Comparison of ENCODE assay signal across 26 cellular contexts in the genomic region with DNA sequence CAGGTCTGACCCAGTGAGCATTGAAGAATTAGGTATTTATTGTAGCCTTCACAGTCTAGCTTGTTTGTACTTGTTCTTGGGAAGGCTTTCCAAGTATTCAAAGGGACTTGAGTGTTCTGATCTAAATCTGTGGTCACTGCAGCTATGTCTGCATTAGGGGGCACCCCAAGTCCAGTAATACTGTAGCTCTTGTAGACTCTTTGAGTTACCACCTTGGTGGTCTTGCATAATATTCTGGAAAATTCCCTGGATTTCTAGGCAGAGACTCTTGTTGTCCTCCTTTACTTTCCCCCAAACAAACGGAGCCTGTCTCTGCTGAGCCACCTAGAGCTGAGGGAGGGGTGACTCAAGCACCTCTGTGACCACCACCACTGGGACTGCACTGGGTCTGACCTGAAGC.
DNase-seq lines count a peak whose midpoint lies in the region; ATAC-seq and TF ChIP-seq lines count a peak whose summit lies in the region.
"Had no signal": no experiment of that assay in that cellular context is flagged by ENCODE, and none has a peak within 500 bp of the region (broad histone marks: within the 10 kb centered on the region; RNA-seq: fewer than 3 reads in every experiment).

No MANE protein-coding gene starts in this region.

- H3K4me1 ChIP-seq in Loucy (ENCODE audit: insufficient read depth, low read length, poor library complexity, severe bottlenecking) (no peaks in the 10 kb centered on the region), trophoblast cell (ENCODE audit: control insufficient read depth in 1 of 2, insufficient read depth in 2 of 2, low read length in 2 of 2) (peaks cover 1 to 3% of the 10 kb centered on the region in 2 experiments)
- H3K4me1 ChIP-seq: BE2C, HAP-1, SJSA1 had no signal

- no peak overlapping the region for H4K12ac ChIP-seq in trophoblast cell (ENCODE audit: low read depth, low read length)

- H3K27ac ChIP-seq in trophoblast cell (ENCODE audit: low read depth, low read length), result no peak overlapping the region
- H3K27ac ChIP-seq: SJSA1, VCaP had no signal

- H3K4me2 ChIP-seq in Loucy (ENCODE audit: low read depth, low read length, poor library complexity, severe bottlenecking) (no peak overlapping the region), trophoblast cell (ENCODE audit: low read length) (no peak overlapping the region)

- H2BK12ac ChIP-seq in trophoblast cell (ENCODE audit: low read length), result no peak overlapping the region

- peak overlapping the region; percentile 15 for H3K4ac ChIP-seq in trophoblast cell (ENCODE audit: low read depth, low read length)

- no peak overlapping the region for H4K8ac ChIP-seq in trophoblast cell (ENCODE audit: low read depth, low read length)

- H3K9me3 ChIP-seq in Loucy (ENCODE audit: insufficient read depth, low read depth, low read length) (no peaks in the 10 kb centered on the region), trophoblast cell (ENCODE audit: insufficient read depth, low read depth, low read length) (no peaks in the 10 kb centered on the region)
- H3K9me3 ChIP-seq: BE2C, HAP-1, SJSA1 had no signal

- no peaks in the 10 kb centered on the region for H3K79me2 ChIP-seq in Loucy (ENCODE audit: insufficient read depth, low read length)
- no peaks in the 10 kb centered on the region for H3K79me2 ChIP-seq in trophoblast cell (ENCODE audit: control insufficient read depth, insufficient read depth, low read length, poor library complexity)

- no peaks in the 10 kb centered on the region for H3K27me3 ChIP-seq in Loucy (ENCODE audit: insufficient read depth, low read length, poor library complexity, severe bottlenecking)
- H3K27me3 ChIP-seq in trophoblast cell (ENCODE audit: insufficient read depth, low read length), result no peaks in the 10 kb centered on the region
- H3K27me3 ChIP-seq: BE2C, SJSA1 had no signal

- H2BK5ac ChIP-seq in trophoblast cell (ENCODE audit: low read depth, low read length, poor library complexity), result no peak overlapping the region

- no peak; the same call in 1 of the 2 replicates for TF ChIP-seq CTCF in AG10803 (conservative IDR thresholded peaks at IDR 0.05; ENCODE audit: low read length)
- peak; percentile 36 for TF ChIP-seq CTCF in Loucy (conservative IDR thresholded peaks at IDR 0.05; ENCODE audit: low read length)
- TF ChIP-seq CTCF in epithelial cell of esophagus (IDR thresholded peaks at IDR 0.05; ENCODE audit: insufficient read depth, low read depth, low read length, missing control alignments), result no peak

- H4K91ac ChIP-seq in trophoblast cell (ENCODE audit: low read depth, low read length), result peak overlapping the region; percentile 59

- peak; percentile 13 for DNase-seq in AG10803 (ENCODE audit: low read depth)
- peak; percentile 9 for DNase-seq in epithelial cell of esophagus (ENCODE audit: low read depth)
- DNase-seq in trophoblast cell, result no peak
- no peak for DNase-seq in activated CD4-positive, alpha-beta T cell treated with anti-CD3 and anti-CD28 coated beads, Interleukin-2, amount 50 U/mL, for 1 hour
- DNase-seq: activated CD4-positive, alpha-beta T cell treated with anti-CD3 and anti-CD28 coated beads for 36 hours; activated CD8-positive, alpha-beta memory T cell treated with anti-CD3 and anti-CD28 coated beads for 24 hours; activated T-cell treated with anti-CD3 and anti-CD28 coated beads for 4 hours; anterior cingulate cortex; BE2C; caudate nucleus; CD8-positive, alpha-beta T cell; EL; hypothalamus; IMR-90; left cardiac atrium; NCI-H510A; substantia nigra; T-helper 9 cell had no signal

- H3K9me2 ChIP-seq in Loucy (replicated peaks; ENCODE audit: low read depth, low read length), result no peaks in the 10 kb centered on the region

- H2AK5ac ChIP-seq in trophoblast cell (ENCODE audit: low read length), result peak overlapping the region; percentile 66

- H3K18ac ChIP-seq in trophoblast cell (ENCODE audit: low read length), result peak overlapping the region; percentile 58

- H2AFZ ChIP-seq in Loucy (ENCODE audit: low read length) (no peak overlapping the region), trophoblast cell (ENCODE audit: insufficient read depth, low read length, poor library complexity) (no peak overlapping the region)

- no peaks in the 10 kb centered on the region for H4K20me1 ChIP-seq in Loucy (ENCODE audit: insufficient read depth, low read length, poor library complexity, severe bottlenecking)

- H3K4me3 ChIP-seq in AG10803 (ENCODE audit: low read length) (no peak overlapping the region), Loucy (ENCODE audit: low read length, poor library complexity, severe bottlenecking) (no peak overlapping the region), epithelial cell of esophagus (ENCODE audit: low read length) (no peak overlapping the region), trophoblast cell (ENCODE audit: low read depth, low read length) (no peak overlapping the region)
- H3K4me3 ChIP-seq: HAP-1, lung, SJSA1 had no signal

- no peak for ATAC-seq in HG03196 (IDR thresholded peaks at IDR 0.05; ENCODE audit: unreplicated experiment)
- ATAC-seq in HG03571 (IDR thresholded peaks at IDR 0.05; ENCODE audit: unreplicated experiment), result no peak
- ATAC-seq: activated CD4-positive, alpha-beta T cell treated with anti-CD3 and anti-CD28 coated beads for 36 hours; CD8-positive, alpha-beta T cell; left cardiac atrium; stimulated activated memory B cell treated with anti-CD40 and anti-IgM and Interleukin-4, amounts not matched to agents 10 μg/mL and 1 μg/mL and 100 μg/mL, for 72 hours had no signal

- no peaks in the 10 kb centered on the region for H3F3A ChIP-seq in Loucy (ENCODE audit: low read depth)

- H3K14ac ChIP-seq in trophoblast cell (ENCODE audit: low read length), result no peak overlapping the region

- H3K9ac ChIP-seq in Loucy (ENCODE audit: low read depth, low read length, poor library complexity, severe bottlenecking) (no peak overlapping the region), trophoblast cell (ENCODE audit: low read length) (no peak overlapping the region)

- peaks cover 33% of the 10 kb centered on the region; the same call in 1 of the 2 replicates for H3K36me3 ChIP-seq in Loucy (ENCODE audit: insufficient read depth, low read length)
- no peaks in the 10 kb centered on the region for H3K36me3 ChIP-seq in trophoblast cell (ENCODE audit: control insufficient read depth in 1 of 2, insufficient read depth in 2 of 2, low read length in 2 of 2)
- H3K36me3 ChIP-seq: BE2C, HAP-1, SJSA1 had no signal

- H3K79me1 ChIP-seq in trophoblast cell (ENCODE audit: low read length), result no peaks in the 10 kb centered on the region

- WGBS in trophoblast cell (ENCODE audit: extremely low coverage, insufficient coverage, insufficient read length), result no CpG with 5 or more reads among the region's 1 CpG

- H2BK120ac ChIP-seq in trophoblast cell (ENCODE audit: insufficient read depth, low read length, poor library complexity), result peak overlapping the region; percentile 82

- no peak overlapping the region for H3K23ac ChIP-seq in trophoblast cell (ENCODE audit: low read length)

Comparison
In these comparisons a context has a peak if more than half of its experiments do, and no peak if none do; other contexts are left out.
1. DNase-seq: peak in AG10803 (single experiment) and epithelial cell of esophagus (single experiment); none in trophoblast cell (0 of 2) and activated CD4-positive, alpha-beta T cell treated with anti-CD3 and anti-CD28 coated beads, Interleukin-2, amount 50 U/mL, for 1 hour (single experiment).